In genomic region chr20:53954734-53955658, GRCh38 we compare ENCODE assay signal across 25 cellular contexts.
"Had no signal": no experiment of that assay in that cellular context is flagged by ENCODE, and none has a peak within 500 bp of the region (broad histone marks: within the 10 kb centered on the region; RNA-seq: fewer than 3 reads in every experiment).

No MANE protein-coding gene starts in this region.

- H3K9me3 ChIP-seq: pancreas, prostate gland, sigmoid colon, thyroid gland, transverse colon, upper lobe of left lung, vagina had no signal

- H3K27me3 ChIP-seq: hepatocyte, pancreas, sigmoid colon, spleen, thyroid gland, transverse colon, upper lobe of left lung, vagina had no signal

- H3K36me3 ChIP-seq: heart right ventricle, lower lobe of right lung, pancreas, prostate gland, sigmoid colon, spleen, thyroid gland, upper lobe of left lung, vagina had no signal

- H3K27ac Mint-ChIP-seq: naive B cell; natural killer cell; stimulated activated effector memory CD8-positive, alpha-beta T cell treated with anti-CD3 and anti-CD28 coated beads, Interleukin-12 subunit alpha, Interleukin-12 subunit beta, amount 100 ng/mL, for 72 hours; stimulated activated naive CD8-positive, alpha-beta T cell treated with anti-CD3 and anti-CD28 coated beads, Interleukin-15, Interleukin-2, amounts not matched to agents 100 ng/mL and 50 ng/mL, for 24 hours had no signal

- H3K4me2 ChIP-seq: hepatocyte had no signal

- H3K4me3 Mint-ChIP-seq: naive B cell; natural killer cell; stimulated activated effector memory CD8-positive, alpha-beta T cell treated with anti-CD3 and anti-CD28 coated beads, Interleukin-12 subunit alpha, Interleukin-12 subunit beta, amount 100 ng/mL, for 72 hours; stimulated activated naive CD8-positive, alpha-beta T cell treated with anti-CD3 and anti-CD28 coated beads, Interleukin-15, Interleukin-2, amounts not matched to agents 100 ng/mL and 50 ng/mL, for 24 hours had no signal

- H3K36me3 Mint-ChIP-seq: stimulated activated effector memory CD8-positive, alpha-beta T cell treated with anti-CD3 and anti-CD28 coated beads, Interleukin-12 subunit alpha, Interleukin-12 subunit beta, amount 100 ng/mL, for 72 hours had no signal

- H2AFZ ChIP-seq: hepatocyte had no signal

- H3K27ac ChIP-seq: hepatocyte, lower lobe of right lung, pancreas, prostate gland, sigmoid colon, spleen, thyroid gland, transverse colon, upper lobe of left lung, vagina had no signal

- FAIRE-seq: pancreas, small intestine had no signal

- DNase-seq: heart right ventricle; islet precursor cell; left ventricle myocardium superior; lower lobe of right lung; mammary epithelial cell; mesenchymal stem cell; naive B cell; natural killer cell; pancreas; posterior cingulate gyrus; retina; right cardiac atrium; sigmoid colon; small intestine; spleen; stimulated activated CD4-positive, alpha-beta T cell treated with anti-CD3 and anti-CD28 coated beads, Interleukin-4, amount 100 ng/mL, for 24 hours; stimulated activated naive CD4-positive, alpha-beta T cell; thyroid gland; transverse colon; upper lobe of left lung had no signal

- H3K79me2 ChIP-seq: hepatocyte had no signal

- H3K4me3 ChIP-seq: heart right ventricle, hepatocyte, lower lobe of right lung, pancreas, prostate gland, sigmoid colon, spleen, thyroid gland, transverse colon, upper lobe of left lung, vagina had no signal

- ATAC-seq: heart right ventricle; left ventricle myocardium superior; lower lobe of right lung; natural killer cell; pancreas; right cardiac atrium; stimulated activated effector memory CD8-positive, alpha-beta T cell treated with anti-CD3 and anti-CD28 coated beads, Interleukin-12 subunit alpha, Interleukin-12 subunit beta, amount 100 ng/mL, for 72 hours had no signal

- H3K4me1 ChIP-seq: lower lobe of right lung, pancreas, prostate gland, sigmoid colon, thyroid gland had no signal
